Comparison of ENCODE assay signal across 8 cellular contexts in genomic region chr19:796692-797527, GRCh38. TPM values are rescaled to one million over a fixed set of nuclear protein-coding genes. Genes with fewer than 3 reads are reported as not detected.
DNase-seq lines count a peak whose midpoint lies in the region; ATAC-seq lines count a peak whose summit lies in the region.

Gene PTBP1 (plus strand): TSS chr19:797452. CDS start chr19:797498, 46 bp downstream.

- peaks cover 0 to 3% (median 0%) of the 10 kb centered on the region in 3 donors for H3K36me3 Mint-ChIP-seq in immature natural killer cell

- DNase-seq in AG08396 (ENCODE audit: low spot score) = peak; percentile 98
- DNase-seq in NCI-H345 treated with DMSO at 0.1 percent for 48 hours (lab: John Stamatoyannopoulos, UW; ENCODE audit: unreplicated experiment) = peak; percentile 99
- peak; percentile 96 to 100 (median 100) for DNase-seq in activated CD4-positive, CD25-positive, alpha-beta regulatory T cell (lab: John Stamatoyannopoulos, UW)
- peak; percentile 100 for DNase-seq in central memory CD4-positive, alpha-beta T cell
- peak; percentile 100 for DNase-seq in immature natural killer cell
- DNase-seq in smooth muscle cell of the brain vasculature (ENCODE audit: low read depth, low spot score) = peak; percentile 100

- no peaks in the 10 kb centered on the region for H3K9me3 Mint-ChIP-seq in immature natural killer cell

- peak within 1 kb of the TSS; percentile 79 to 93 (median 90) for H3K27ac Mint-ChIP-seq in immature natural killer cell

- peaks cover 10 to 26% (median 25%) of the 10 kb centered on the region in 3 donors for H3K27me3 Mint-ChIP-seq in immature natural killer cell (ENCODE audit: low read depth in 3 of 3)

- peaks cover 34 to 39% of the 10 kb centered on the region in 2 donors for H3K4me1 Mint-ChIP-seq in immature natural killer cell

- H3K4me3 Mint-ChIP-seq in immature natural killer cell = peak within 1 kb of the TSS; percentile 91 to 97 (median 95)

- ATAC-seq in GM19023 (IDR thresholded peaks at IDR 0.05; ENCODE audit: unreplicated experiment) (peak; percentile 80), HG03280 (IDR thresholded peaks at IDR 0.05; ENCODE audit: unreplicated experiment) (peak; percentile 81)

RNA-seq across cellular contexts. Expression of gene PTBP1, which starts in this region (rescaled TPM):
- polyA plus RNA-seq in immature natural killer cell = 100 to 1,000 TPM in 1 of 3 donors, 10 to 100 TPM in 2; 70.0 to 185 (median 87.8) TPM

Comparison
In these comparisons a context has a peak if more than half of its experiments do, and no peak if none do; other contexts are left out.
1. Peak in every context shown above with its lines: DNase-seq and ATAC-seq.